19 cellular contexts compared by ENCODE assay signal in the genomic region with DNA sequence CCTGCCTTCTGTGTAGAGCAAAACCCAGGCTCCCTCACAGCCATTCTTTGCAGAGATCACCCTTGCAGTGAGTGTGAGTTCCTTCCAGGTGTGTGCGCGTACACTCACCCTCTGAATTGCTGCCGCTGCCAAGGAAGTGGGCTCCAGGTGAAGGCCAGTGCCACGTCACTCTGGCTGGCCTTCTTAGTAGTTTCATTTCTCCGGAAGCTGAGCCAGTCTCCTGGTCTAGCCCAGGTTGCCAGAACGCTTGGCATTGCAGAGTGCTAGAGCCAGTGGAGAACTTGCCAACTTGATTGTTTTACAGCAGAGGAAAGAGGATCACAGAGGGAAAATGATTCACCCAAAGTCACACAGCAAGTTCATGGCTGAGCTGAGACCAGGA. TPM values are rescaled to one million over a fixed set of nuclear protein-coding genes. Genes with fewer than 3 reads are reported as not detected.
DNase-seq lines count a peak whose midpoint lies in the region; ATAC-seq and TF ChIP-seq lines count a peak whose summit lies in the region.
"Had no signal": no experiment of that assay in that cellular context is flagged by ENCODE, and none has a peak within 500 bp of the region (broad histone marks: within the 10 kb centered on the region; RNA-seq: fewer than 3 reads in every experiment).

No MANE protein-coding gene starts in this region.

- H3K9me3 ChIP-seq in lower lobe of right lung (no peaks in the 10 kb centered on the region), thyroid gland (no peaks in the 10 kb centered on the region), SJCRH30 (replicated peaks) (no peaks in the 10 kb centered on the region)
- H3K9me3 ChIP-seq: left ventricle myocardium inferior, tibial nerve had no signal

- CTCF ChIA-PET in activated CD8-positive, alpha-beta memory T cell treated with anti-CD3 and anti-CD28 coated beads, Interleukin-2, amount 10 ng/mL, durations not matched to agents 7 days and 5 days (lab: Charles Lee) = interaction anchor here (0.6 to 2.5 kb wide), 4 partner anchors 13 to 85 kb away, joined by 3 to 18 read pairs (median 10); partner anchors contain the start of gene ADCY4

- H3K36me3 ChIP-seq in lower lobe of right lung (peaks cover 18% of the 10 kb centered on the region), thyroid gland (peaks cover 0 to 3% of the 10 kb centered on the region in 2 donors), SJCRH30 (no peaks in the 10 kb centered on the region)

- no peaks in the 10 kb centered on the region for H3K36me3 Mint-ChIP-seq in activated CD8-positive, alpha-beta memory T cell treated with anti-CD3 and anti-CD28 coated beads, Interleukin-2, amount 10 ng/mL, durations not matched to agents 7 days and 5 days
- H3K36me3 Mint-ChIP-seq: CD8-positive, alpha-beta T cell had no signal

- no peak overlapping the region for H3K4me3 ChIP-seq in lower lobe of right lung
- no peak overlapping the region for H3K4me3 ChIP-seq in thyroid gland (replicated peaks in 1 of 3)
- no peak overlapping the region for H3K4me3 ChIP-seq in SJCRH30
- H3K4me3 ChIP-seq: left ventricle myocardium inferior, tibial nerve had no signal

- H3K27ac Mint-ChIP-seq in activated CD8-positive, alpha-beta memory T cell treated with anti-CD3 and anti-CD28 coated beads, Interleukin-2, amount 10 ng/mL, durations not matched to agents 7 days and 5 days = peak overlapping the region; percentile 24
- H3K27ac Mint-ChIP-seq: CD8-positive, alpha-beta T cell; nephron progenitor cell had no signal

- H3K4me3 Mint-ChIP-seq in activated CD8-positive, alpha-beta memory T cell treated with anti-CD3 and anti-CD28 coated beads, Interleukin-2, amount 10 ng/mL, durations not matched to agents 7 days and 5 days = no peak overlapping the region
- H3K4me3 Mint-ChIP-seq: CD8-positive, alpha-beta T cell; nephron progenitor cell had no signal

- H3K27me3 Mint-ChIP-seq in activated CD8-positive, alpha-beta memory T cell treated with anti-CD3 and anti-CD28 coated beads, Interleukin-2, amount 10 ng/mL, durations not matched to agents 7 days and 5 days = peaks cover 5% of the 10 kb centered on the region

- no peak for DNase-seq in activated CD8-positive, alpha-beta memory T cell treated with anti-CD3 and anti-CD28 coated beads, Interleukin-2, amount 10 ng/mL, durations not matched to agents 7 days and 5 days
- no peak for DNase-seq in activated CD8-positive, alpha-beta memory T cell treated with anti-CD3 and anti-CD28 coated beads, Interleukin-2, amount 50 U/mL, for 4 hours
- DNase-seq in dermis blood vessel endothelial cell (peak; percentile 78), lower lobe of right lung (no peak), thyroid gland (peak; percentile 62 to 67), SJCRH30 (no peak)
- no peak for DNase-seq in stimulated activated CD4-positive, alpha-beta T cell treated with anti-CD3 and anti-CD28 coated beads, Interleukin-4, amount 100 ng/mL, for 1 hour
- DNase-seq: activated gamma-delta T cell treated with Interleukin-2 at 50 U/mL for 16 hours; left ventricle myocardium inferior; NCI-H69; nephron progenitor cell; stimulated activated CD4-positive, alpha-beta T cell treated with anti-CD3 and anti-CD28 coated beads, Interleukin-4, amount 100 ng/mL, for 4 hours; T-helper 1 cell had no signal

- intact Hi-C loops in lower lobe of right lung (cut with DNase I) = loop anchor here (10.0 kb wide), 1 partner anchor 54 kb away; the partner anchor contains the start of gene NFATC4
- intact Hi-C loops in thyroid gland (cut with DNase I) = no loop called here

- H3K27me3 ChIP-seq in lower lobe of right lung (ENCODE audit: low read depth) = no peaks in the 10 kb centered on the region
- H3K27me3 ChIP-seq in thyroid gland = no peaks in the 10 kb centered on the region
- H3K27me3 ChIP-seq in SJCRH30 = no peaks in the 10 kb centered on the region
- H3K27me3 ChIP-seq: tibial nerve had no signal

- TF ChIP-seq POLR2A in thyroid gland (IDR thresholded peaks at IDR 0.05) = no peak

- no peaks in the 10 kb centered on the region for H3K9me3 Mint-ChIP-seq in activated CD8-positive, alpha-beta memory T cell treated with anti-CD3 and anti-CD28 coated beads, Interleukin-2, amount 10 ng/mL, durations not matched to agents 7 days and 5 days (ENCODE audit: low read depth)
- H3K9me3 Mint-ChIP-seq: CD8-positive, alpha-beta T cell; nephron progenitor cell had no signal

- WGBS in thyroid gland, 2 donors = 44 to 49% methylated on average over 6 of the region's 6 CpGs

- H3K27ac ChIP-seq in lower lobe of right lung = no peak overlapping the region
- H3K27ac ChIP-seq in thyroid gland = no peak overlapping the region
- no peak overlapping the region for H3K27ac ChIP-seq in SJCRH30
- H3K27ac ChIP-seq: left ventricle myocardium inferior, tibial nerve had no signal

- no peaks in the 10 kb centered on the region for H3K4me1 Mint-ChIP-seq in activated CD8-positive, alpha-beta memory T cell treated with anti-CD3 and anti-CD28 coated beads, Interleukin-2, amount 10 ng/mL, durations not matched to agents 7 days and 5 days

- no peak for TF ChIP-seq CTCF in lower lobe of right lung (IDR thresholded peaks at IDR 0.05)
- TF ChIP-seq CTCF in thyroid gland (IDR thresholded peaks at IDR 0.05) = no peak

- H3K4me1 ChIP-seq in lower lobe of right lung (peaks cover 16% of the 10 kb centered on the region), thyroid gland (peaks cover 2 to 13% of the 10 kb centered on the region in 2 donors), SJCRH30 (no peaks in the 10 kb centered on the region)

- no peak for ATAC-seq in activated CD8-positive, alpha-beta memory T cell treated with anti-CD3 and anti-CD28 coated beads, Interleukin-2, amount 10 ng/mL, durations not matched to agents 7 days and 5 days
- peak; percentile 32 to 65 for ATAC-seq in lower lobe of right lung
- no peak for ATAC-seq in HG02759 (IDR thresholded peaks at IDR 0.05; ENCODE audit: unreplicated experiment)
- ATAC-seq: CD8-positive, alpha-beta T cell; Panc1 had no signal

RNA-seq across cellular contexts. Expression of gene CBLN3, which starts 11.0 kb away (rescaled TPM):
- 1 to 10 TPM; 5.0 to 7.1 TPM for total RNA-seq in activated CD8-positive, alpha-beta memory T cell treated with anti-CD3 and anti-CD28 coated beads, Interleukin-2, amount 10 ng/mL, durations not matched to agents 7 days and 5 days
- total RNA-seq in dermis blood vessel endothelial cell = 0.84 and 1.0 TPM in 2 replicates
- total RNA-seq in lower lobe of right lung = 2.3 TPM
- total RNA-seq in thyroid gland = 1 to 10 TPM; 1.7 to 3.4 (median 2.3) TPM
- total RNA-seq in SJCRH30 (2014; rRNA removed; shearing (Covaris generic)) = 0.05 and 0.12 TPM in 2 replicates
- total RNA-seq: A172, Daoy had no signal

RNA-seq across cellular contexts. Expression of gene KHNYN, which starts 11.3 kb away (rescaled TPM):
- total RNA-seq in activated CD8-positive, alpha-beta memory T cell treated with anti-CD3 and anti-CD28 coated beads, Interleukin-2, amount 10 ng/mL, durations not matched to agents 7 days and 5 days = 10 to 100 TPM; 73.3 to 81.2 TPM
- total RNA-seq in dermis blood vessel endothelial cell (55.5 and 67.0 TPM in 2 replicates), lower lobe of right lung (61.4 TPM), thyroid gland (10 to 100 TPM; 46.9 to 75.0 (median 48.3) TPM)
- total RNA-seq in SJCRH30 (2014; rRNA removed; shearing (Covaris generic)) = 5.9 and 6.0 TPM in 2 replicates

RNA-seq across cellular contexts. Expression of gene NYNRIN, which starts 19.7 kb away (rescaled TPM):
- total RNA-seq in activated CD8-positive, alpha-beta memory T cell treated with anti-CD3 and anti-CD28 coated beads, Interleukin-2, amount 10 ng/mL, durations not matched to agents 7 days and 5 days = under 1 TPM; 0.05 to 0.50 TPM
- total RNA-seq in dermis blood vessel endothelial cell (12.6 and 17.0 TPM in 2 replicates), lower lobe of right lung (17.9 TPM), thyroid gland (10 to 100 TPM; 11.7 to 19.9 (median 12.3) TPM)
- 11.9 and 12.1 TPM in 2 replicates for total RNA-seq in SJCRH30 (2014; rRNA removed; shearing (Covaris generic))

RNA-seq across cellular contexts. Expression of gene SDR39U1, which starts 24.1 kb away (rescaled TPM):
- total RNA-seq in activated CD8-positive, alpha-beta memory T cell treated with anti-CD3 and anti-CD28 coated beads, Interleukin-2, amount 10 ng/mL, durations not matched to agents 7 days and 5 days = 10 to 100 TPM; 45.6 to 45.9 TPM
- total RNA-seq in dermis blood vessel endothelial cell (9.3 and 79.1 TPM in 2 replicates), lower lobe of right lung (61.6 TPM), thyroid gland (10 to 100 TPM; 35.1 to 75.6 (median 49.2) TPM)
- total RNA-seq in SJCRH30 (2014; rRNA removed; shearing (Covaris generic)) = 29.3 and 34.1 TPM in 2 replicates

RNA-seq across cellular contexts. Expression of gene NFATC4, which starts 50.5 kb away (rescaled TPM):
- 1 to 10 TPM in 1 of 2 experiments, not detected in 1; 1.3 TPM for total RNA-seq in activated CD8-positive, alpha-beta memory T cell treated with anti-CD3 and anti-CD28 coated beads, Interleukin-2, amount 10 ng/mL, durations not matched to agents 7 days and 5 days
- total RNA-seq in dermis blood vessel endothelial cell (8.8 and 11.1 TPM in 2 replicates), lower lobe of right lung (37.0 TPM), thyroid gland (10 to 100 TPM; 19.4 to 41.3 (median 38.6) TPM)
- 33.3 and 39.3 TPM in 2 replicates for total RNA-seq in SJCRH30 (2014; rRNA removed; shearing (Covaris generic))
- total RNA-seq: A172; CD8-positive, alpha-beta T cell had no signal

Comparison
In these comparisons a context has a peak if more than half of its experiments do, and no peak if none do; other contexts are left out.
1. ATAC-seq: peak in lower lobe of right lung (2 of 2); none in activated CD8-positive, alpha-beta memory T cell treated with anti-CD3 and anti-CD28 coated beads, Interleukin-2, amount 10 ng/mL, durations not matched to agents 7 days and 5 days (single experiment) and HG02759 (single experiment).
2. DNase-seq: peak in dermis blood vessel endothelial cell (single experiment) and thyroid gland (2 of 2); none in activated CD8-positive, alpha-beta memory T cell treated with anti-CD3 and anti-CD28 coated beads, Interleukin-2, amount 10 ng/mL, durations not matched to agents 7 days and 5 days (single experiment), activated CD8-positive, alpha-beta memory T cell treated with anti-CD3 and anti-CD28 coated beads, Interleukin-2, amount 50 U/mL, for 4 hours (single experiment), lower lobe of right lung (single experiment), stimulated activated CD4-positive, alpha-beta T cell treated with anti-CD3 and anti-CD28 coated beads, Interleukin-4, amount 100 ng/mL, for 1 hour (single experiment) and SJCRH30 (0 of 2).